Comparison of ENCODE assay signal across 28 cellular contexts in the genomic region with DNA sequence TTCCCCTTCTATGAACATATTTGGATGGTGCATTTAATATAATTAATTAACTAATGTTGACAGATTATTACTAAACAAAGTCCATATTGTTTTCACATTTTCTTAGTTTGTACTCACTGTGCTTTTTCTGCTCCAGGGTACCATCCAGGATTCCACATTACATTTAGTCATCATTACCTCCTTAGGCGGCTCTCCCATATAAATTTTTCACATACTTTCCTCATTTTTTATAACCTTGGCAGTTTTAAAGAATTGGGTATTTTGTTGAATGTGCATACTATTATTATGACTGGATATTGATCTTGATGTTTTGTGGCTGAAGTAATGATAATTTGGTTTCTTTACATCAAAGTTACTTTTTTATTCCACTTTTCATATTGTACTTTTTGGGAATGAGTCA.
"Had no signal": no experiment of that assay in that cellular context is flagged by ENCODE, and none has a peak within 500 bp of the region (broad histone marks: within the 10 kb centered on the region; RNA-seq: fewer than 3 reads in every experiment).

No MANE protein-coding gene starts in this region.

- ATAC-seq: activated CD8-positive, alpha-beta T cell treated with anti-CD3 and anti-CD28 coated beads for 36 hours; activated T-cell treated with anti-CD3 and anti-CD28 coated beads, Interleukin-2, amount 50 U/mL, for 72 hours; activated T-helper 17 cell treated with anti-CD3 and anti-CD28 coated beads, Interleukin-2, amount 50 U/mL, for 72 hours; body of pancreas; Right ventricle myocardium inferior had no signal

- H3K9me3 ChIP-seq: body of pancreas, breast epithelium, MG63, Peyer's patch had no signal

- H3K4me3 ChIP-seq: body of pancreas, breast epithelium, MG63, Peyer's patch had no signal

- DNase-seq: activated CD4-positive, alpha-beta T cell treated with anti-CD3 and anti-CD28 coated beads, Interleukin-2, amount 10 ng/mL, durations not matched to agents 24 days and 14 days; activated CD4-positive, alpha-beta T cell treated with anti-CD3 and anti-CD28 coated beads, Interleukin-2, amount 50 U/mL, for 4 hours; activated CD8-positive, alpha-beta T cell treated with anti-CD3 and anti-CD28 coated beads for 36 hours; activated effector memory CD4-positive, alpha-beta T cell treated with anti-CD3 and anti-CD28 coated beads, Interleukin-2, amount 50 U/mL, for 16 hours; activated naive CD4-positive, alpha-beta T cell; activated naive CD4-positive, alpha-beta T cell treated with anti-CD3 and anti-CD28 coated beads, Interleukin-2, amount 50 U/mL, for 16 hours; activated naive CD8-positive, alpha-beta T cell treated with anti-CD3 and anti-CD28 coated beads for 36 hours; activated T-cell treated with anti-CD3 and anti-CD28 coated beads, Interleukin-2, amount 50 U/mL, for 1 hour; activated T-cell treated with anti-CD3 and anti-CD28 coated beads, Interleukin-2, amount 50 U/mL, for 72 hours; amygdala; body of pancreas; Karpas-422; MG63; NCI-H1092; NCI-H1436 treated with DMSO at 0.1 percent for 48 hours; NCI-H1694 treated with DMSO at 0.1 percent for 48 hours; NCI-H2029; NCI-H345; NCI-H524 treated with DMSO at 0.1 percent for 48 hours; Peyer's patch; RPMI8226; SIG-M5; T1000; WERI-Rb-1 had no signal

- H3K27me3 ChIP-seq: body of pancreas, breast epithelium, MG63, Peyer's patch had no signal

- H3K4me1 ChIP-seq: body of pancreas, breast epithelium, Peyer's patch had no signal

- FAIRE-seq: astrocyte had no signal

- H3K36me3 ChIP-seq: breast epithelium, MG63, Peyer's patch, WERI-Rb-1 had no signal

- H3K27ac ChIP-seq: body of pancreas, breast epithelium, Peyer's patch, WERI-Rb-1 had no signal
